Comparison of ENCODE assay signal across 8 cellular contexts in the genomic region with DNA sequence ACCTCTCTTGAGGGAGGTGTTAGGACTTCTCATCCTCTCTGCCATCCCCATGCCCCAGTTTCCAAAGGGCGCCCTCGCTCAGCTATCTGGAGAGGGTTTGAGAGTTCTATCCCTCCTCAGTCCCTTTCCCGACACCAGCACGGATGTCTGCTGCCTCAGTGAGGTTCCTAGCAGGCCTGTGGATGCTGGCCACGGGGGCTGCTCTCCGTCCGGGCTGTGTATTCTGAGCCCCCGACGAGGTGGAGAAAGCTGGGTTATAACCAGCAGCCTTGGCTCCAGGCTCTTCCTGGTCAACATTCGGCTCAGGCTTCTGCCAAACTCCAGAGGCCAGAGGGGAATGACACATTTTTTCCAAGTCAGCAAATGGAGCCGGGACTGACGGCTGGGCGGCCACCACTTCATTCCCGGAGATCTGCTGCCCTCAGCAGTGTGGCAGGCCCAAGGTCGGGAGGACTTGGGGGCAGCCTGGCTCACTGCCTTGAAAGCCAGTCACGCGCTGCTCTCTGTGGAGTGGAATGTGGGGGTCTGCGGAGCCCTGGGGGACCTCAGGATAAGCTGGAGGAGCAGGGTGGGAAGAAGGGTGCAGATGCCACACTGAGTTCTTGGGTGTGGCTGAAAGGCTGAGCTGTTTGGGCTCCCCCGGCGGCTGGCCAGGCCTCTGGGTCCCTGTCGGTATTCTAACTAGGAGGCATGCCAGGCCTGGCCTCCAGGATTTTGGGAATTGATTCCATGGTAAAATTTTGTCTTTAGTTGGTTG. TPM values are rescaled to one million over a fixed set of nuclear protein-coding genes. Genes with fewer than 3 reads are reported as not detected.
A peak's percentile ranks its signal among the peaks of the same experiment; 100 is the strongest.
DNase-seq lines count a peak whose midpoint lies in the region; ATAC-seq and TF ChIP-seq lines count a peak whose summit lies in the region.

No MANE protein-coding gene starts in this region.

- CTCF ChIA-PET in PC-9 (lab: Charles Lee), result interaction anchor here (0.5 to 2.7 kb wide), 10 partner anchors 31 to 485 kb away, joined by 3 to 10 read pairs (median 3); a partner anchor contains a TSS
- CTCF ChIA-PET in naive thymus-derived CD4-positive, alpha-beta T cell (lab: Charles Lee), result interaction anchor here (0.6 to 5.6 kb wide), 18 partner anchors 7 to 645 kb away, joined by 3 to 80 read pairs (median 6); a partner anchor contains a TSS

- no peaks in the 10 kb centered on the region for H3K27me3 ChIP-seq in PC-9 (ENCODE audit: insufficient read depth, low read depth)
- no peaks in the 10 kb centered on the region for H3K27me3 ChIP-seq in naive thymus-derived CD4-positive, alpha-beta T cell (ENCODE audit: control insufficient read depth in 2 of 2, insufficient read depth in 2 of 2, low read length in 2 of 2)

- H3K27ac ChIP-seq in PC-9, result no peak overlapping the region
- peak overlapping the region; percentile 100 for H3K27ac ChIP-seq in epithelial cell of prostate
- peak overlapping the region; percentile 92 for H3K27ac ChIP-seq in naive thymus-derived CD4-positive, alpha-beta T cell (ENCODE audit: low read depth, low read length)

- no peaks in the 10 kb centered on the region for H3K27me3 Mint-ChIP-seq in naive thymus-derived CD4-positive, alpha-beta T cell

- H3F3A ChIP-seq in PC-9 (ENCODE audit: insufficient read depth, low read depth), result peaks cover 24% of the 10 kb centered on the region; the same call in 1 of the 2 replicates

- peaks cover 11 to 40% (median 31%) of the 10 kb centered on the region in 7 donors for H3K4me1 Mint-ChIP-seq in naive thymus-derived CD4-positive, alpha-beta T cell

- H3K4me3 Mint-ChIP-seq in naive thymus-derived CD4-positive, alpha-beta T cell, result peak overlapping the region in 7 of 10 donors; percentile 63 to 94 (median 89)

- H3K9me2 ChIP-seq in PC-9 (ENCODE audit: insufficient read depth), result no peaks in the 10 kb centered on the region

- no peak for TF ChIP-seq CTCF in PC-9 (conservative IDR thresholded peaks at IDR 0.05)

- peak overlapping the region; percentile 100 for H3K4me2 ChIP-seq in PC-9

- BruUV-seq in PC-9 (replicated peaks; lab: Mats Ljungman, UMichigan), result no TSS peak

- H3K9me3 ChIP-seq in PC-9 (ENCODE audit: insufficient read depth, low read depth), result no peaks in the 10 kb centered on the region
- H3K9me3 ChIP-seq in naive thymus-derived CD4-positive, alpha-beta T cell (ENCODE audit: control insufficient read depth in 2 of 3, low read length in 3 of 3), result no peaks in the 10 kb centered on the region

- H4K20me1 ChIP-seq in PC-9 (ENCODE audit: insufficient read depth), result no peaks in the 10 kb centered on the region

- H3K9me3 Mint-ChIP-seq in naive thymus-derived CD4-positive, alpha-beta T cell, result no peaks in the 10 kb centered on the region

- H3K4me3 ChIP-seq in PC-9, result no peak overlapping the region
- H3K4me3 ChIP-seq in naive thymus-derived CD4-positive, alpha-beta T cell (ENCODE audit: low read length), result no peak overlapping the region

- DNase-seq in AG08395 (ENCODE audit: low spot score) (peak; percentile 82), PC-9 (no peak), epithelial cell of prostate (ENCODE audit: low read depth, low spot score) (no peak), NOMO-1 treated with DMSO at 0.1 percent for 48 hours (lab: John Stamatoyannopoulos, UW; ENCODE audit: unreplicated experiment) (no peak), NCI-H82 (lab: John Stamatoyannopoulos, UW) (no peak)
- DNase-seq in naive thymus-derived CD4-positive, alpha-beta T cell, result no peak

- POLR2A ChIA-PET in PC-9 (lab: Charles Lee; ENCODE audit: unreplicated experiment), result interaction anchor here (0.6 kb wide), 1 partner anchor 52 kb away, joined by 4 read pairs; no protein-coding TSS in a partner anchor
- POLR2A ChIA-PET in naive thymus-derived CD4-positive, alpha-beta T cell (lab: Charles Lee), result interaction anchor here (0.9 to 3.9 kb wide), 8 partner anchors 7 to 486 kb away, joined by 4 to 35 read pairs (median 8); a partner anchor contains a TSS

- peaks cover 19% of the 10 kb centered on the region for H3K79me2 ChIP-seq in PC-9 (ENCODE audit: low read depth)

- H3K27ac Mint-ChIP-seq in naive thymus-derived CD4-positive, alpha-beta T cell, result peak overlapping the region in 5 of 9 donors; percentile 88 to 97 (median 92)

- H3K36me3 ChIP-seq in PC-9 (ENCODE audit: low read depth), result 0 out of 2 replicates have a peak, but pooled peaks cover 5% of the 10 kb centered on the region
- peaks cover 0 to 50% (median under 1%) of the 10 kb centered on the region in 3 experiments for H3K36me3 ChIP-seq in naive thymus-derived CD4-positive, alpha-beta T cell (ENCODE audit: control insufficient read depth in 2 of 3, insufficient read depth in 3 of 3, low read length in 3 of 3)

- H2AFZ ChIP-seq in PC-9, result no peak overlapping the region

- intact Hi-C loops in PC-9 (cut with micrococcal nuclease; ENCODE audit: unreplicated experiment), result loop anchor here (1.0 kb wide), 3 partner anchors 344 to 486 kb away; no protein-coding TSS in a partner anchor
- intact Hi-C loops in naive thymus-derived CD4-positive, alpha-beta T cell (cut with micrococcal nuclease), result loop anchor here (1.0 to 5.0 kb wide), 12 partner anchors 36 to 1099 kb away; no protein-coding TSS in a partner anchor

- H3K36me3 Mint-ChIP-seq in naive thymus-derived CD4-positive, alpha-beta T cell, result peaks cover 0 to 20% (median 3%) of the 10 kb centered on the region in 5 donors

- H3K4me1 ChIP-seq in PC-9 (replicated peaks; ENCODE audit: insufficient read depth), result peaks cover 42% of the 10 kb centered on the region
- peaks cover 24 to 35% of the 10 kb centered on the region in 2 donors for H3K4me1 ChIP-seq in naive thymus-derived CD4-positive, alpha-beta T cell (ENCODE audit: control insufficient read depth in 2 of 2, insufficient read depth in 2 of 2, low read length in 2 of 2)

- ATAC-seq in naive thymus-derived CD4-positive, alpha-beta T cell, result no peak
- ATAC-seq in HG02623 (IDR thresholded peaks at IDR 0.05; ENCODE audit: unreplicated experiment) (no peak), GM19463 (IDR thresholded peaks at IDR 0.05; ENCODE audit: unreplicated experiment) (no peak)

RNA-seq across cellular contexts. Expression of a gene that starts 27.4 kb away (rescaled TPM):
- total RNA-seq in PC-9 (2021), result 182 and 197 TPM in 2 replicates
- total RNA-seq in naive thymus-derived CD4-positive, alpha-beta T cell, result 100 to 1,000 TPM in 1 of 5 experiments, 10 to 100 TPM in 4; 45.0 to 110 (median 52.3) TPM
- 10 to 100 TPM; 12.6 to 13.8 TPM for polyA plus RNA-seq in naive thymus-derived CD4-positive, alpha-beta T cell

RNA-seq across cellular contexts. Expression of a gene that starts 28.1 kb away (rescaled TPM):
- 40.3 and 60.0 TPM in 2 replicates for total RNA-seq in PC-9 (2021)
- 10 to 100 TPM in 4 of 5 experiments, 1 to 10 TPM in 1; 7.2 to 15.6 (median 11.4) TPM for total RNA-seq in naive thymus-derived CD4-positive, alpha-beta T cell
- 10 to 100 TPM; 10.7 to 20.1 TPM for polyA plus RNA-seq in naive thymus-derived CD4-positive, alpha-beta T cell

RNA-seq across cellular contexts. Expression of a gene that starts 39.4 kb away (rescaled TPM):
- 35.5 and 37.3 TPM in 2 replicates for total RNA-seq in PC-9 (2021)
- 1 to 10 TPM; 3.4 to 6.8 (median 3.8) TPM for total RNA-seq in naive thymus-derived CD4-positive, alpha-beta T cell
- under 1 TPM in 1 of 2 donors, not detected in 1; 0.08 TPM for polyA plus RNA-seq in naive thymus-derived CD4-positive, alpha-beta T cell

RNA-seq across cellular contexts. Expression of a gene that starts 57.7 kb away (rescaled TPM):
- total RNA-seq in PC-9 (2021), result 21.5 and 24.4 TPM in 2 replicates
- total RNA-seq in naive thymus-derived CD4-positive, alpha-beta T cell, result 10 to 100 TPM in 3 of 5 experiments, 1 to 10 TPM in 2; 5.7 to 17.1 (median 11.9) TPM
- polyA plus RNA-seq in naive thymus-derived CD4-positive, alpha-beta T cell, result 10 to 100 TPM; 10.5 to 12.3 TPM
